ENCODE assay signal across 22 cellular contexts in the genomic region with DNA sequence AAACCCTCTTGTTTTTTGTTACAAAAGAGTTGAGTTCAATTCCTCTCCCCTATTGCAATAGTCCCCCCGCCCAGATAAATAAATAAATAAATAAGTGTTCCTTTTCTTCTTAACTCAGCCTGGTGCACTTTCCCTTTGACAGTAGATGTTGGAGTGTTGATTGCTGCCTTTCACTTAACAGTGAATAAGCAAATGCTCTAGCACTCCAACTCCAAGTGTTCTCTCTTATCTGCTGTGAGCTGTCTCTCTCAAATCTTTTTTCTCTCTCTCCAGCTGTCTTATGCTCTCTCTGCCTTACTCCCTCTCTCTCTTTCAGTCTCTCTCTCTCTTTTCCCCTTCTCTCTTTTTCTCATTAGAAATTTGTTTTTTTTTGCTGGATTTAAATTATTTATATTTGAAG.
A peak's percentile ranks its signal among the peaks of the same experiment; 100 is the strongest.
DNase-seq lines count a peak whose midpoint lies in the region; ATAC-seq and TF ChIP-seq lines count a peak whose summit lies in the region.
"Had no signal": no experiment of that assay in that cellular context is flagged by ENCODE, and none has a peak within 500 bp of the region (broad histone marks: within the 10 kb centered on the region; RNA-seq: fewer than 3 reads in every experiment).

No MANE protein-coding gene starts in this region.

- TF ChIP-seq POLR2A in tibial nerve (IDR thresholded peaks at IDR 0.05) = no peak

- H3K36me3 Mint-ChIP-seq in GM23338 (ENCODE audit: low read depth) = no peaks in the 10 kb centered on the region
- no peaks in the 10 kb centered on the region for H3K36me3 Mint-ChIP-seq in WTC11

- no peaks in the 10 kb centered on the region for H3K9me3 ChIP-seq in tibial nerve
- H3K9me3 ChIP-seq: A549; BLaER1 treated with 17β-estradiol and CSF1 and Interleukin-3, amounts not matched to agents 10 nM and 100 nM; MG63 had no signal

- H3K27ac ChIP-seq in GM23338 (ENCODE audit: low read depth) (0 out of 2 replicates have a peak overlapping the region, but pooled peaks have one; percentile 26), tibial nerve (no peak overlapping the region)
- H3K27ac ChIP-seq: A549; BLaER1 treated with 17β-estradiol and CSF1 and Interleukin-3, amounts not matched to agents 10 nM and 100 nM had no signal

- H3K4me2 ChIP-seq in GM23338 = no peak overlapping the region
- H3K4me2 ChIP-seq: A549; BLaER1 treated with 17β-estradiol and CSF1 and Interleukin-3, amounts not matched to agents 10 nM and 100 nM had no signal

- POLR2A ChIA-PET in WTC11 (lab: Charles Lee) = no interaction called here

- 91 to 96% methylated on average over 1 of the region's 1 CpG for WGBS in tibial nerve, 2 donors

- no peaks in the 10 kb centered on the region for H3F3A ChIP-seq in GM23338 (replicated peaks; ENCODE audit: low read depth)

- H3K4me3 Mint-ChIP-seq in GM23338 = no peak overlapping the region
- no peak overlapping the region for H3K4me3 Mint-ChIP-seq in WTC11
- H3K4me3 Mint-ChIP-seq: CD4-positive, alpha-beta T cell had no signal

- CTCF ChIA-PET in WTC11 (lab: Charles Lee) = no interaction called here

- H3K4me3 ChIP-seq in GM23338 (no peak overlapping the region), tibial nerve (no peak overlapping the region)
- H3K4me3 ChIP-seq: A549; BLaER1 treated with 17β-estradiol and CSF1 and Interleukin-3, amounts not matched to agents 10 nM and 100 nM; MG63 had no signal

- DNase-seq in G401 (ENCODE audit: low spot score) (peak; percentile 15), GM23338 (ENCODE audit: low spot score) (no peak), WTC11 (ENCODE audit: low spot score) (no peak), myocyte (ENCODE audit: low read depth) (peak; percentile 48), tibial nerve (ENCODE audit: low spot score in 2 of 2) (no peak), COLO668 (lab: John Stamatoyannopoulos, UW; ENCODE audit: unreplicated experiment) (no peak), NCI-H526 (lab: John Stamatoyannopoulos, UW) (no peak)
- DNase-seq: AML-193; CD4-positive, alpha-beta T cell; COR-L47; DMS79 treated with DMSO at 0.1 percent for 48 hours; H7; KBM-7; MG63; NCI-H187; NCI-H2081 treated with DMSO at 0.1 percent for 48 hours; NCI-H774; SHP77 treated with DMSO at 0.1 percent for 48 hours; T-helper 1 cell had no signal

- ATAC-seq in GM23338 = peak; percentile 49; the same call in 2 of the 3 replicates
- 0 out of 2 replicates have a peak, but pooled peaks have one; percentile 22 for ATAC-seq in WTC11
- ATAC-seq: A549, Panc1 had no signal

- H3K27me3 Mint-ChIP-seq in GM23338 (ENCODE audit: insufficient read depth, low read depth, poor library complexity) (no peaks in the 10 kb centered on the region), WTC11 (ENCODE audit: low read depth) (no peaks in the 10 kb centered on the region)

- no peak overlapping the region; the same call in 1 of the 2 replicates for H3K27ac Mint-ChIP-seq in GM23338
- no peak overlapping the region for H3K27ac Mint-ChIP-seq in WTC11
- H3K27ac Mint-ChIP-seq: CD4-positive, alpha-beta T cell had no signal

- no peak for TF ChIP-seq CTCF in GM23338 (conservative IDR thresholded peaks at IDR 0.05; ENCODE audit: low read depth in 2 of 2)
- no peak for TF ChIP-seq CTCF in WTC11 (IDR thresholded peaks at IDR 0.05)
- no peak for TF ChIP-seq CTCF in tibial nerve (IDR thresholded peaks at IDR 0.05)

- H3K9me2 ChIP-seq in GM23338 (ENCODE audit: insufficient read depth) = no peaks in the 10 kb centered on the region

- H3K4me1 ChIP-seq in GM23338 (ENCODE audit: insufficient read depth) = peaks cover 14% of the 10 kb centered on the region
- H3K4me1 ChIP-seq in tibial nerve = peaks cover 0 to 10% (median 0%) of the 10 kb centered on the region in 4 donors
- H3K4me1 ChIP-seq: A549; BLaER1 treated with 17β-estradiol and CSF1 and Interleukin-3, amounts not matched to agents 10 nM and 100 nM had no signal

- no peaks in the 10 kb centered on the region for H3K36me3 ChIP-seq in GM23338 (ENCODE audit: insufficient read depth)
- no peaks in the 10 kb centered on the region for H3K36me3 ChIP-seq in tibial nerve
- H3K36me3 ChIP-seq: BLaER1 treated with 17β-estradiol and CSF1 and Interleukin-3, amounts not matched to agents 10 nM and 100 nM; MG63 had no signal

- H3K4me1 Mint-ChIP-seq in GM23338 (peaks cover 12% of the 10 kb centered on the region), WTC11 (peaks cover 15% of the 10 kb centered on the region)

- H2AFZ ChIP-seq in GM23338 = peak overlapping the region; percentile 89; the same call in 1 of the 2 replicates

- no peaks in the 10 kb centered on the region for H3K9me3 Mint-ChIP-seq in GM23338
- no peaks in the 10 kb centered on the region for H3K9me3 Mint-ChIP-seq in WTC11
- H3K9me3 Mint-ChIP-seq: CD4-positive, alpha-beta T cell had no signal

- no peaks in the 10 kb centered on the region for H4K20me1 ChIP-seq in GM23338 (replicated peaks; ENCODE audit: insufficient read depth)
- H4K20me1 ChIP-seq: BLaER1 treated with 17β-estradiol and CSF1 and Interleukin-3, amounts not matched to agents 10 nM and 100 nM had no signal

- no peaks in the 10 kb centered on the region for H3K79me2 ChIP-seq in GM23338 (replicated peaks; ENCODE audit: insufficient read depth)

- in situ Hi-C loops in G401 (cut with HindIII; ENCODE audit: low sequenced_read_pairs) = no loop called here

- H3K27me3 ChIP-seq in GM23338 (ENCODE audit: insufficient read depth) (no peaks in the 10 kb centered on the region), tibial nerve (no peaks in the 10 kb centered on the region)
- H3K27me3 ChIP-seq: BLaER1 treated with 17β-estradiol and CSF1 and Interleukin-3, amounts not matched to agents 10 nM and 100 nM; MG63 had no signal

- no peak for TF ChIP-seq EP300 in tibial nerve (IDR thresholded peaks at IDR 0.05)

TF ChIP-seq in GM23338, 12 proteins besides CTCF, POLR2A, EP300 and RAD21 (continues in another document):
- TF ChIP-seq CREB1 (CRISPR knock-in tag; IDR thresholded peaks at IDR 0.05; ENCODE audit: low read depth) = no peak
- TF ChIP-seq, protein P1, sequence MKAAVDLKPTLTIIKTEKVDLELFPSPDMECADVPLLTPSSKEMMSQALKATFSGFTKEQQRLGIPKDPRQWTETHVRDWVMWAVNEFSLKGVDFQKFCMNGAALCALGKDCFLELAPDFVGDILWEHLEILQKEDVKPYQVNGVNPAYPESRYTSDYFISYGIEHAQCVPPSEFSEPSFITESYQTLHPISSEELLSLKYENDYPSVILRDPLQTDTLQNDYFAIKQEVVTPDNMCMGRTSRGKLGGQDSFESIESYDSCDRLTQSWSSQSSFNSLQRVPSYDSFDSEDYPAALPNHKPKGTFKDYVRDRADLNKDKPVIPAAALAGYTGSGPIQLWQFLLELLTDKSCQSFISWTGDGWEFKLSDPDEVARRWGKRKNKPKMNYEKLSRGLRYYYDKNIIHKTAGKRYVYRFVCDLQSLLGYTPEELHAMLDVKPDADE (IDR thresholded peaks at IDR 0.05) = no peak

TF ChIP-seq in WTC11, 78 proteins besides CTCF, POLR2A, EP300 and RAD21 (continues in another document):
- TF ChIP-seq ZNF138 (CRISPR knock-in tag; conservative IDR thresholded peaks at IDR 0.05) (no peak), IRF2 (CRISPR knock-in tag; IDR thresholded peaks at IDR 0.05; ENCODE audit: borderline replicate concordance, low read depth) (no peak), RELA (CRISPR knock-in tag; IDR thresholded peaks at IDR 0.05; ENCODE audit: borderline replicate concordance) (no peak), E2F5 (CRISPR knock-in tag; IDR thresholded peaks at IDR 0.05) (no peak)
- TF ChIP-seq, protein P2, sequence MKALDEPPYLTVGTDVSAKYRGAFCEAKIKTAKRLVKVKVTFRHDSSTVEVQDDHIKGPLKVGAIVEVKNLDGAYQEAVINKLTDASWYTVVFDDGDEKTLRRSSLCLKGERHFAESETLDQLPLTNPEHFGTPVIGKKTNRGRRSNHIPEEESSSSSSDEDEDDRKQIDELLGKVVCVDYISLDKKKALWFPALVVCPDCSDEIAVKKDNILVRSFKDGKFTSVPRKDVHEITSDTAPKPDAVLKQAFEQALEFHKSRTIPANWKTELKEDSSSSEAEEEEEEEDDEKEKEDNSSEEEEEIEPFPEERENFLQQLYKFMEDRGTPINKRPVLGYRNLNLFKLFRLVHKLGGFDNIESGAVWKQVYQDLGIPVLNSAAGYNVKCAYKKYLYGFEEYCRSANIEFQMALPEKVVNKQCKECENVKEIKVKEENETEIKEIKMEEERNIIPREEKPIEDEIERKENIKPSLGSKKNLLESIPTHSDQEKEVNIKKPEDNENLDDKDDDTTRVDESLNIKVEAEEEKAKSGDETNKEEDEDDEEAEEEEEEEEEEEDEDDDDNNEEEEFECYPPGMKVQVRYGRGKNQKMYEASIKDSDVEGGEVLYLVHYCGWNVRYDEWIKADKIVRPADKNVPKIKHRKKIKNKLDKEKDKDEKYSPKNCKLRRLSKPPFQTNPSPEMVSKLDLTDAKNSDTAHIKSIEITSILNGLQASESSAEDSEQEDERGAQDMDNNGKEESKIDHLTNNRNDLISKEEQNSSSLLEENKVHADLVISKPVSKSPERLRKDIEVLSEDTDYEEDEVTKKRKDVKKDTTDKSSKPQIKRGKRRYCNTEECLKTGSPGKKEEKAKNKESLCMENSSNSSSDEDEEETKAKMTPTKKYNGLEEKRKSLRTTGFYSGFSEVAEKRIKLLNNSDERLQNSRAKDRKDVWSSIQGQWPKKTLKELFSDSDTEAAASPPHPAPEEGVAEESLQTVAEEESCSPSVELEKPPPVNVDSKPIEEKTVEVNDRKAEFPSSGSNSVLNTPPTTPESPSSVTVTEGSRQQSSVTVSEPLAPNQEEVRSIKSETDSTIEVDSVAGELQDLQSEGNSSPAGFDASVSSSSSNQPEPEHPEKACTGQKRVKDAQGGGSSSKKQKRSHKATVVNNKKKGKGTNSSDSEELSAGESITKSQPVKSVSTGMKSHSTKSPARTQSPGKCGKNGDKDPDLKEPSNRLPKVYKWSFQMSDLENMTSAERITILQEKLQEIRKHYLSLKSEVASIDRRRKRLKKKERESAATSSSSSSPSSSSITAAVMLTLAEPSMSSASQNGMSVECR (CRISPR knock-in tag; IDR thresholded peaks at IDR 0.05; ENCODE audit: borderline replicate concordance) = no peak
- TF ChIP-seq, protein P3, sequence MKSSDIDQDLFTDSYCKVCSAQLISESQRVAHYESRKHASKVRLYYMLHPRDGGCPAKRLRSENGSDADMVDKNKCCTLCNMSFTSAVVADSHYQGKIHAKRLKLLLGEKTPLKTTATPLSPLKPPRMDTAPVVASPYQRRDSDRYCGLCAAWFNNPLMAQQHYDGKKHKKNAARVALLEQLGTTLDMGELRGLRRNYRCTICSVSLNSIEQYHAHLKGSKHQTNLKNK (CRISPR knock-in tag; IDR thresholded peaks at IDR 0.05) = no peak

Comparison
In these comparisons a context has a peak if more than half of its experiments do, and no peak if none do; other contexts are left out.
1. DNase-seq: peak in G401 (single experiment) and myocyte (single experiment); none in GM23338 (single experiment), WTC11 (single experiment), tibial nerve (0 of 2), COLO668 (single experiment) and NCI-H526 (0 of 2).